20 cellular contexts compared by ENCODE assay signal in genomic region chr1:229042482-229042881, GRCh38.
"Had no signal": no experiment of that assay in that cellular context is flagged by ENCODE, and none has a peak within 500 bp of the region (broad histone marks: within the 10 kb centered on the region; RNA-seq: fewer than 3 reads in every experiment).

No MANE protein-coding gene starts in this region.

- H3K27ac ChIP-seq: RWPE1 had no signal

- H3K9me2 ChIP-seq: SK-N-SH had no signal

- H3K27ac Mint-ChIP-seq: IgD-negative memory B cell had no signal

- H3K9ac ChIP-seq: SK-N-SH had no signal

- DNase-seq: NCI-H1092, NCI-H1105 treated with DMSO at 0.1 percent for 48 hours, NCI-H1417 treated with DMSO at 0.1 percent for 48 hours, NCI-H146, NCI-H187, NCI-H2029, NCI-H2081 treated with DMSO at 0.1 percent for 48 hours, NCI-H2171, NCI-H226, NCI-H446, NCI-H510A, NCI-H524 treated with DMSO at 0.1 percent for 48 hours, NCI-H69, NCI-H774, SHP77, SK-N-SH had no signal

- H3K4me2 ChIP-seq: SK-N-SH had no signal

- ATAC-seq: Panc1 had no signal

- H3K9me3 ChIP-seq: SK-N-SH had no signal

- FAIRE-seq: HTR-8/SVneo had no signal
